ENCODE assay signal across 25 cellular contexts in the genomic region with DNA sequence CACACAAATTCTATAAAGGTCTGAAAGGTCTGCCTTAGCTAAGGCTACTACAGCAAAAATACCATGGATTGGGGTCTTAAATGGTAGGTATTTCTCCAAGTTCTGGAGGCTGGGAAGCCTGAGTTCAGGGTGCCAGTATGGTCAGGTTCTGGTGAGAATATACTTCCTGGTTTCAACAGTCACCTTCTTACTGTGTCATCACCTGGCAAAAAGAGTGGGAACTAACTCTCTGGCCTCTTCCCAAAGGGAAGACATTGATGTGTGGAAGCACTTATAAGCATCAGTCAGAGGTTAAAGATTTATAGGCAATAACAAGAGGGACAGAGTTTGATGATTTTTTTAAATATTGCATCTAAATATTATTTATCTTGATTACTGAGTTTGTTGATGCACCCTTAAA. TPM values are rescaled to one million over a fixed set of nuclear protein-coding genes. Genes with fewer than 3 reads are reported as not detected.
A peak's percentile ranks its signal among the peaks of the same experiment; 100 is the strongest.
DNase-seq lines count a peak whose midpoint lies in the region; ATAC-seq, FAIRE-seq and TF ChIP-seq lines count a peak whose summit lies in the region.
"Had no signal": no experiment of that assay in that cellular context is flagged by ENCODE, and none has a peak within 500 bp of the region (broad histone marks: within the 10 kb centered on the region; RNA-seq: fewer than 3 reads in every experiment).

No MANE protein-coding gene starts in this region.

- no peak overlapping the region for H3K9ac ChIP-seq in astrocyte (ENCODE audit: low read length)

- H3K4me3 Mint-ChIP-seq in astrocyte (ENCODE audit: unreplicated experiment) = no peak overlapping the region
- H3K4me3 Mint-ChIP-seq: CD14-positive monocyte; CD8-positive, alpha-beta memory T cell had no signal

- H3K9me3 Mint-ChIP-seq in astrocyte (ENCODE audit: unreplicated experiment) = peaks cover 3% of the 10 kb centered on the region
- H3K9me3 Mint-ChIP-seq: CD8-positive, alpha-beta memory T cell had no signal

- H3K4me1 ChIP-seq in astrocyte (ENCODE audit: insufficient read depth, low read length) (peaks cover 12% of the 10 kb centered on the region), mucosa of descending colon (ENCODE audit: low read depth) (peaks cover 24% of the 10 kb centered on the region)
- H3K4me1 ChIP-seq: SJSA1 had no signal

- H3K27me3 ChIP-seq in astrocyte (ENCODE audit: insufficient read depth, low read length) = no peaks in the 10 kb centered on the region
- H3K27me3 ChIP-seq: BE2C had no signal

- H3K79me2 ChIP-seq in astrocyte (ENCODE audit: insufficient read depth, low read length) = no peaks in the 10 kb centered on the region

- peaks cover 22% of the 10 kb centered on the region for H3K4me1 Mint-ChIP-seq in astrocyte (ENCODE audit: low read depth, unreplicated experiment)
- H3K4me1 Mint-ChIP-seq: CD14-positive monocyte; CD8-positive, alpha-beta memory T cell had no signal

- TF ChIP-seq CTCF in astrocyte (IDR thresholded peaks at IDR 0.05; ENCODE audit: insufficient read depth, low read depth, low read length) (no peak), fibroblast of mammary gland (conservative IDR thresholded peaks at IDR 0.05; ENCODE audit: control insufficient read depth, insufficient read depth, low read depth, low read length) (no peak), mucosa of descending colon (IDR thresholded peaks at IDR 0.05) (no peak), coronary artery (IDR thresholded peaks at IDR 0.05) (no peak)

- no peak overlapping the region for H3K4me3 ChIP-seq in astrocyte (ENCODE audit: insufficient read depth, low read depth, low read length)
- no peak overlapping the region for H3K4me3 ChIP-seq in fibroblast of mammary gland (ENCODE audit: control insufficient read depth, low read depth, low read length)
- H3K4me3 ChIP-seq in mucosa of descending colon = no peak overlapping the region
- H3K4me3 ChIP-seq in coronary artery = no peak overlapping the region
- H3K4me3 ChIP-seq: SJSA1 had no signal

- no peak overlapping the region for H3K4me2 ChIP-seq in astrocyte (ENCODE audit: low read length)

- H3K36me3 ChIP-seq in astrocyte (ENCODE audit: insufficient read depth, low read length) (no peaks in the 10 kb centered on the region), mucosa of descending colon (ENCODE audit: low read depth) (no peaks in the 10 kb centered on the region)
- H3K36me3 ChIP-seq: BE2C, SJSA1 had no signal

- intact Hi-C loops in mucosa of descending colon (cut with DNase I, micrococcal nuclease) = no loop called here

- no peaks in the 10 kb centered on the region for H3K36me3 Mint-ChIP-seq in astrocyte (ENCODE audit: low read depth, unreplicated experiment)
- H3K36me3 Mint-ChIP-seq: CD14-positive monocyte; CD8-positive, alpha-beta memory T cell had no signal

- peak overlapping the region; percentile 75 for H3K27ac Mint-ChIP-seq in astrocyte (ENCODE audit: unreplicated experiment)
- H3K27ac Mint-ChIP-seq: CD14-positive monocyte; CD8-positive, alpha-beta memory T cell had no signal

- no peak for FAIRE-seq in astrocyte (lab: Jason Lieb, UNC)
- FAIRE-seq: HepG2 had no signal

- H3K9me3 ChIP-seq in astrocyte (ENCODE audit: insufficient read depth, low read depth, low read length) (no peaks in the 10 kb centered on the region), mucosa of descending colon (no peaks in the 10 kb centered on the region)
- H3K9me3 ChIP-seq: BE2C, SJSA1 had no signal

- H3K27me3 Mint-ChIP-seq in astrocyte (ENCODE audit: low read depth, unreplicated experiment) = no peaks in the 10 kb centered on the region

- ATAC-seq in mucosa of descending colon (peak; percentile 31), HG03139 (IDR thresholded peaks at IDR 0.05; ENCODE audit: unreplicated experiment) (no peak)
- ATAC-seq: HepG2 had no signal

- H4K20me1 ChIP-seq in astrocyte (ENCODE audit: insufficient read depth, low read length) = no peaks in the 10 kb centered on the region

- no peak overlapping the region for H2AFZ ChIP-seq in astrocyte (ENCODE audit: low read depth, low read length)

- DNase-seq in DMS53 (lab: John Stamatoyannopoulos, UW) (peak; percentile 24), DMS53 treated with DMSO at 0.1 percent for 48 hours (lab: John Stamatoyannopoulos, UW; ENCODE audit: unreplicated experiment) (no peak), astrocyte (ENCODE audit: low read depth) (no peak), fibroblast of mammary gland (ENCODE audit: low read depth) (peak; percentile 3), mucosa of descending colon (no peak), coronary artery (ENCODE audit: low spot score) (no peak), midbrain (lab: John Stamatoyannopoulos, UW) (no peak)
- DNase-seq: BE2C; CD8-positive, alpha-beta memory T cell; DMS 273 treated with DMSO at 0.1 percent for 48 hours; H7; Karpas-422; NCI-H1092 treated with DMSO at 0.1 percent for 48 hours; NCI-H1436; NCI-H187 treated with DMSO at 0.1 percent for 48 hours; NCI-H446 treated with DMSO at 0.1 percent for 48 hours; NCI-H526; NCI-H82; Right ventricle myocardium superior; RPMI8226 had no signal

- no peak overlapping the region for H3K27ac ChIP-seq in astrocyte (ENCODE audit: low read depth, low read length)
- no peak overlapping the region for H3K27ac ChIP-seq in coronary artery
- H3K27ac ChIP-seq: 22Rv1, SJSA1 had no signal

RNA-seq across cellular contexts. Expression of gene ZNF622, which starts 53.0 kb away (rescaled TPM):
- total RNA-seq in astrocyte = 56.3 and 56.4 TPM in 2 replicates
- total RNA-seq in mucosa of descending colon = 10 to 100 TPM; 34.1 to 48.5 (median 38.4) TPM

Comparison
In these comparisons a context has a peak if more than half of its experiments do, and no peak if none do; other contexts are left out.
1. DNase-seq: peak in DMS53 (single experiment) and fibroblast of mammary gland (single experiment); none in DMS53 treated with DMSO at 0.1 percent for 48 hours (single experiment), astrocyte (single experiment), mucosa of descending colon (0 of 3), coronary artery (single experiment) and midbrain (single experiment).